ENCODE assay signal across 25 cellular contexts in the genomic region with DNA sequence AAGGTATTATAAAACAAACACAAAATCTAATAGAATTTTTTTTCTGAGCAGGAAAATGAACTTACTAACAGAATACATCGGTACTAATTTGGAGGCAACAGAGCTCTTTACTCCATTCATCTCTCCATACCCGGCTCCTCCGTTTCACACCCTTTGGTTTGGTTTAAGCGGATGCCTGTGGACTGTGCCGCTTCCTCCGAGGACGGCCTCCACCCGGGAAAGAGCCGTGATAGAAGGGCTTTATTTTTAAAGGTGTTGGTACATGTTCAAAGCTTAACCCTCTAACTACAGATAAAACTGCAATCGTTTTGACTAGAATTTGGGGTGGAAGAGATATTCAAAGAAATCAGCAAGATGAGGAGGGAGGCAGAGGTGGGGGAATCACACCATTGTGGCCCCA. TPM values are rescaled to one million over a fixed set of nuclear protein-coding genes. Genes with fewer than 3 reads are reported as not detected.
DNase-seq lines count a peak whose midpoint lies in the region; ATAC-seq and TF ChIP-seq lines count a peak whose summit lies in the region.
"Had no signal": no experiment of that assay in that cellular context is flagged by ENCODE, and none has a peak within 500 bp of the region (broad histone marks: within the 10 kb centered on the region; RNA-seq: fewer than 3 reads in every experiment).

No MANE protein-coding gene starts in this region.

- WGBS in stomach, 5 donors: 35 to 46% (median 44%) methylated on average over 10 of the region's 10 CpGs

- POLR2A ChIA-PET in WTC11 (lab: Charles Lee): no interaction called here

- H3K4me3 Mint-ChIP-seq in activated T-cell treated with anti-CD3 and anti-CD28 coated beads, Interleukin-2, amount 50 U/mL, for 24 hours: peak overlapping the region; percentile 23
- H3K4me3 Mint-ChIP-seq in WTC11: peak overlapping the region; percentile 78

- ATAC-seq in WTC11: no peak
- no peak for ATAC-seq in HG02571 (IDR thresholded peaks at IDR 0.05; ENCODE audit: unreplicated experiment)
- ATAC-seq: HepG2 had no signal

- H3K4me1 ChIP-seq in iPS-20b (ENCODE audit: insufficient read depth, low read length) (peaks cover 39% of the 10 kb centered on the region; the same call in 1 of the 2 replicates), stomach (peaks cover 0 to 41% (median 22%) of the 10 kb centered on the region in 4 donors)

- H3K36me3 ChIP-seq in iPS-20b (ENCODE audit: insufficient read depth, low read depth, low read length) (peaks cover 15% of the 10 kb centered on the region; the same call in 1 of the 2 replicates), stomach (peaks cover 0 to 23% (median 0%) of the 10 kb centered on the region in 4 donors)
- H3K36me3 ChIP-seq: BLaER1 treated with 17β-estradiol and CSF1 and Interleukin-3, amounts not matched to agents 10 nM and 100 nM had no signal

- no peak for TF ChIP-seq POLR2A in stomach (IDR thresholded peaks at IDR 0.05)

- TF ChIP-seq CTCF in WTC11 (IDR thresholded peaks at IDR 0.05) (no peak), stomach (IDR thresholded peaks at IDR 0.05) (no peak)

- TF ChIP-seq EP300 in stomach (IDR thresholded peaks at IDR 0.05): no peak

- no peak overlapping the region for H3K27ac Mint-ChIP-seq in activated T-cell treated with anti-CD3 and anti-CD28 coated beads, Interleukin-2, amount 50 U/mL, for 24 hours
- no peak overlapping the region for H3K27ac Mint-ChIP-seq in WTC11
- H3K27ac Mint-ChIP-seq: progenitor cell of endocrine pancreas had no signal

- H3K27ac ChIP-seq in iPS-20b (ENCODE audit: low read length) (no peak overlapping the region), stomach (peak overlapping the region in 3 of 5 donors; percentile 15 to 87 (median 81))
- H3K27ac ChIP-seq: BLaER1 treated with 17β-estradiol and CSF1 and Interleukin-3, amounts not matched to agents 10 nM and 100 nM had no signal

- H3K4me3 ChIP-seq in iPS-20b (ENCODE audit: low read length) (peak overlapping the region; percentile 77), stomach (peak overlapping the region in 2 of 4 donors; percentile 70 to 74)

- H3K27me3 Mint-ChIP-seq in activated T-cell treated with anti-CD3 and anti-CD28 coated beads, Interleukin-2, amount 50 U/mL, for 24 hours: peaks cover 57% of the 10 kb centered on the region
- H3K27me3 Mint-ChIP-seq in WTC11 (ENCODE audit: low read depth): peaks cover 32% of the 10 kb centered on the region

- H3K9me3 ChIP-seq in iPS-20b (ENCODE audit: insufficient read depth, low read depth, low read length): no peaks in the 10 kb centered on the region
- H3K9me3 ChIP-seq in stomach: no peaks in the 10 kb centered on the region

- no peaks in the 10 kb centered on the region for H3K36me3 Mint-ChIP-seq in activated T-cell treated with anti-CD3 and anti-CD28 coated beads, Interleukin-2, amount 50 U/mL, for 24 hours (ENCODE audit: low read depth)
- H3K36me3 Mint-ChIP-seq in WTC11: peaks cover 27% of the 10 kb centered on the region

- peaks cover 7% of the 10 kb centered on the region for H3K4me1 Mint-ChIP-seq in activated T-cell treated with anti-CD3 and anti-CD28 coated beads, Interleukin-2, amount 50 U/mL, for 24 hours (ENCODE audit: low read depth)
- peaks cover 45% of the 10 kb centered on the region for H3K4me1 Mint-ChIP-seq in WTC11

- CTCF ChIA-PET in WTC11 (lab: Charles Lee): interaction anchor here (0.9 to 1.3 kb wide), 4 partner anchors 34 to 166 kb away, joined by 3 to 10 read pairs (median 6); no protein-coding TSS in a partner anchor

- H3K9ac ChIP-seq in iPS-20b (ENCODE audit: low read depth, low read length): peak overlapping the region; percentile 30; the same call in 1 of the 2 replicates
- H3K9ac ChIP-seq: BLaER1 treated with 17β-estradiol and CSF1 and Interleukin-3, amounts not matched to agents 10 nM and 100 nM had no signal

- intact Hi-C loops in stomach (cut with DNase I; ENCODE audit: low total_unique reads): no loop called here

- H3K27me3 ChIP-seq in iPS-20b (ENCODE audit: insufficient read depth, low read length): peaks cover 50% of the 10 kb centered on the region
- H3K27me3 ChIP-seq in stomach: peaks cover 5 to 57% (median 30%) of the 10 kb centered on the region in 3 donors

- no peak for DNase-seq in activated T-cell treated with anti-CD3 and anti-CD28 coated beads, Interleukin-2, amount 50 U/mL, for 24 hours
- no peak for DNase-seq in activated T-cell treated with anti-CD3 and anti-CD28 coated beads, Interleukin-2, amount 50 U/mL, for 1 hour
- DNase-seq in WTC11 (ENCODE audit: low spot score) (no peak), stomach (no peak), NCI-H226 (no peak)
- DNase-seq in stimulated activated CD4-positive, alpha-beta T cell treated with anti-CD3 and anti-CD28 coated beads, Interleukin-12 subunit alpha, Interleukin-12 subunit beta, amount 100 ng/mL, for 4 hours: no peak
- DNase-seq: activated CD4-positive, CD25-positive, alpha-beta regulatory T cell; DMS 273 treated with DMSO at 0.1 percent for 48 hours; kidney; NCI-H1436; NCI-H2171; NCI-H774; OCI-M1; SIG-M5; small intestine; stimulated activated CD4-positive, alpha-beta T cell treated with anti-CD3 and anti-CD28 coated beads, Interleukin-4, amount 100 ng/mL, for 4 hours; T-helper 9 cell had no signal

- H3K9me3 Mint-ChIP-seq in activated T-cell treated with anti-CD3 and anti-CD28 coated beads, Interleukin-2, amount 50 U/mL, for 24 hours: no peaks in the 10 kb centered on the region
- H3K9me3 Mint-ChIP-seq in WTC11: peaks cover 4% of the 10 kb centered on the region

TF ChIP-seq in WTC11, 78 proteins besides CTCF, POLR2A, EP300 and RAD21:
- TF ChIP-seq PRRX2 (CRISPR knock-in tag; IDR thresholded peaks at IDR 0.05) (no peak), NR2C2 (CRISPR knock-in tag; IDR thresholded peaks at IDR 0.05) (no peak), TP53 (CRISPR knock-in tag; IDR thresholded peaks at IDR 0.05) (no peak), ZNF423 (CRISPR knock-in tag; IDR thresholded peaks at IDR 0.05) (no peak), TEAD1 (CRISPR knock-in tag; IDR thresholded peaks at IDR 0.05) (no peak), RORB (CRISPR knock-in tag; IDR thresholded peaks at IDR 0.05) (no peak), NR3C1 (CRISPR knock-in tag; conservative IDR thresholded peaks at IDR 0.05; ENCODE audit: low read depth) (no peak)
- TF ChIP-seq, protein P1, sequence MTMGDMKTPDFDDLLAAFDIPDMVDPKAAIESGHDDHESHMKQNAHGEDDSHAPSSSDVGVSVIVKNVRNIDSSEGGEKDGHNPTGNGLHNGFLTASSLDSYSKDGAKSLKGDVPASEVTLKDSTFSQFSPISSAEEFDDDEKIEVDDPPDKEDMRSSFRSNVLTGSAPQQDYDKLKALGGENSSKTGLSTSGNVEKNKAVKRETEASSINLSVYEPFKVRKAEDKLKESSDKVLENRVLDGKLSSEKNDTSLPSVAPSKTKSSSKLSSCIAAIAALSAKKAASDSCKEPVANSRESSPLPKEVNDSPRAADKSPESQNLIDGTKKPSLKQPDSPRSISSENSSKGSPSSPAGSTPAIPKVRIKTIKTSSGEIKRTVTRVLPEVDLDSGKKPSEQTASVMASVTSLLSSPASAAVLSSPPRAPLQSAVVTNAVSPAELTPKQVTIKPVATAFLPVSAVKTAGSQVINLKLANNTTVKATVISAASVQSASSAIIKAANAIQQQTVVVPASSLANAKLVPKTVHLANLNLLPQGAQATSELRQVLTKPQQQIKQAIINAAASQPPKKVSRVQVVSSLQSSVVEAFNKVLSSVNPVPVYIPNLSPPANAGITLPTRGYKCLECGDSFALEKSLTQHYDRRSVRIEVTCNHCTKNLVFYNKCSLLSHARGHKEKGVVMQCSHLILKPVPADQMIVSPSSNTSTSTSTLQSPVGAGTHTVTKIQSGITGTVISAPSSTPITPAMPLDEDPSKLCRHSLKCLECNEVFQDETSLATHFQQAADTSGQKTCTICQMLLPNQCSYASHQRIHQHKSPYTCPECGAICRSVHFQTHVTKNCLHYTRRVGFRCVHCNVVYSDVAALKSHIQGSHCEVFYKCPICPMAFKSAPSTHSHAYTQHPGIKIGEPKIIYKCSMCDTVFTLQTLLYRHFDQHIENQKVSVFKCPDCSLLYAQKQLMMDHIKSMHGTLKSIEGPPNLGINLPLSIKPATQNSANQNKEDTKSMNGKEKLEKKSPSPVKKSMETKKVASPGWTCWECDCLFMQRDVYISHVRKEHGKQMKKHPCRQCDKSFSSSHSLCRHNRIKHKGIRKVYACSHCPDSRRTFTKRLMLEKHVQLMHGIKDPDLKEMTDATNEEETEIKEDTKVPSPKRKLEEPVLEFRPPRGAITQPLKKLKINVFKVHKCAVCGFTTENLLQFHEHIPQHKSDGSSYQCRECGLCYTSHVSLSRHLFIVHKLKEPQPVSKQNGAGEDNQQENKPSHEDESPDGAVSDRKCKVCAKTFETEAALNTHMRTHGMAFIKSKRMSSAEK (CRISPR knock-in tag; IDR thresholded peaks at IDR 0.05; ENCODE audit: borderline replicate concordance): no peak
- TF ChIP-seq, protein P2, sequence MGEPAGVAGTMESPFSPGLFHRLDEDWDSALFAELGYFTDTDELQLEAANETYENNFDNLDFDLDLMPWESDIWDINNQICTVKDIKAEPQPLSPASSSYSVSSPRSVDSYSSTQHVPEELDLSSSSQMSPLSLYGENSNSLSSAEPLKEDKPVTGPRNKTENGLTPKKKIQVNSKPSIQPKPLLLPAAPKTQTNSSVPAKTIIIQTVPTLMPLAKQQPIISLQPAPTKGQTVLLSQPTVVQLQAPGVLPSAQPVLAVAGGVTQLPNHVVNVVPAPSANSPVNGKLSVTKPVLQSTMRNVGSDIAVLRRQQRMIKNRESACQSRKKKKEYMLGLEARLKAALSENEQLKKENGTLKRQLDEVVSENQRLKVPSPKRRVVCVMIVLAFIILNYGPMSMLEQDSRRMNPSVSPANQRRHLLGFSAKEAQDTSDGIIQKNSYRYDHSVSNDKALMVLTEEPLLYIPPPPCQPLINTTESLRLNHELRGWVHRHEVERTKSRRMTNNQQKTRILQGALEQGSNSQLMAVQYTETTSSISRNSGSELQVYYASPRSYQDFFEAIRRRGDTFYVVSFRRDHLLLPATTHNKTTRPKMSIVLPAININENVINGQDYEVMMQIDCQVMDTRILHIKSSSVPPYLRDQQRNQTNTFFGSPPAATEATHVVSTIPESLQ (CRISPR knock-in tag; IDR thresholded peaks at IDR 0.05): no peak

RNA-seq across cellular contexts. Expression of a gene that starts 1.9 kb away (rescaled TPM):
- total RNA-seq in WTC11 (2021) (7.5 to 7.8 TPM (median 7.6 TPM) in 3 replicates), stomach (10 to 100 TPM in 3 of 5 donors, 1 to 10 TPM in 2; 1.2 to 25.4 (median 11.7) TPM)
- polyA plus RNA-seq in stomach: 1 to 10 TPM; 1.6 to 5.7 (median 1.7) TPM
- total RNA-seq: A673, HepG2, lung microvascular endothelial cell, M059J had no signal
- polyA plus RNA-seq: HepG2 had no signal
